In genomic region chr19:1064661-1065605, GRCh38 we compare ENCODE assay signal across 1 cellular context.
A peak's percentile ranks its signal among the peaks of the same experiment; 100 is the strongest.
TF ChIP-seq lines count a peak whose summit lies in the region.

No MANE protein-coding gene starts in this region.

TF ChIP-seq in HepG2, 621 proteins besides CTCF, POLR2A, EP300 and RAD21 (continued from another document and continues in another):
- TF ChIP-seq TFE3 (CRISPR knock-in tag; IDR thresholded peaks at IDR 0.05) (no peak), RBM39 (IDR thresholded peaks at IDR 0.05; ENCODE audit: low read depth, low read length, poor library complexity, severe bottlenecking) (no peak), ZNF776 (CRISPR knock-in tag; IDR thresholded peaks at IDR 0.05) (peak; percentile 37), ZNF792 (CRISPR knock-in tag; IDR thresholded peaks at IDR 0.05) (no peak), ZMAT5 (CRISPR knock-in tag; IDR thresholded peaks at IDR 0.05; ENCODE audit: borderline replicate concordance, low read depth) (no peak), ELF4 (CRISPR knock-in tag; IDR thresholded peaks at IDR 0.05; ENCODE audit: borderline replicate concordance) (no peak), ARID2 (CRISPR knock-in tag; IDR thresholded peaks at IDR 0.05; ENCODE audit: borderline replicate concordance) (no peak), ZFP90 (CRISPR knock-in tag; IDR thresholded peaks at IDR 0.05; ENCODE audit: borderline replicate concordance) (no peak), ZNF138 (CRISPR knock-in tag; IDR thresholded peaks at IDR 0.05; ENCODE audit: low read depth) (no peak), FOXC1 (CRISPR knock-in tag; IDR thresholded peaks at IDR 0.05; ENCODE audit: borderline replicate concordance) (no peak; the same call in 1 of the 2 replicates), ATRX (CRISPR knock-in tag; IDR thresholded peaks at IDR 0.05; ENCODE audit: borderline replicate concordance) (no peak), ZNF614 (CRISPR knock-in tag; IDR thresholded peaks at IDR 0.05; ENCODE audit: borderline replicate concordance) (no peak), ARNT2 (CRISPR knock-in tag; IDR thresholded peaks at IDR 0.05; ENCODE audit: low read depth) (peak; percentile 35; the same call in 1 of the 2 replicates), USF2 (IDR thresholded peaks at IDR 0.05; ENCODE audit: low read depth, low read length) (no peak), USF2 (CRISPR knock-in tag; IDR thresholded peaks at IDR 0.05; ENCODE audit: borderline replicate concordance) (no peak), BCLAF1 (IDR thresholded peaks at IDR 0.05) (no peak), ZNF10 (CRISPR knock-in tag; IDR thresholded peaks at IDR 0.05; ENCODE audit: borderline replicate concordance, low read depth) (no peak), SRSF4 (IDR thresholded peaks at IDR 0.05; ENCODE audit: low read depth, low read length, poor library complexity, severe bottlenecking) (no peak), MTA1 (CRISPR knock-in tag; IDR thresholded peaks at IDR 0.05; ENCODE audit: borderline replicate concordance) (peak; percentile 72; the same call in 1 of the 2 replicates), MXD1 (CRISPR knock-in tag; IDR thresholded peaks at IDR 0.05) (peak; percentile 61), ZUFSP (CRISPR knock-in tag; IDR thresholded peaks at IDR 0.05; ENCODE audit: borderline replicate concordance) (no peak), DPF2 (CRISPR knock-in tag; IDR thresholded peaks at IDR 0.05; ENCODE audit: borderline replicate concordance, low read depth) (no peak), ZNF724P (CRISPR knock-in tag; IDR thresholded peaks at IDR 0.05; ENCODE audit: borderline replicate concordance) (0 out of 2 replicates have a peak, but pooled peaks have one; percentile 63), PREB (CRISPR knock-in tag; IDR thresholded peaks at IDR 0.05) (no peak), MBD4 (IDR thresholded peaks at IDR 0.05; ENCODE audit: borderline replicate concordance, low read length) (no peak), MED13 (CRISPR knock-in tag; IDR thresholded peaks at IDR 0.05) (no peak), ATF7 (IDR thresholded peaks at IDR 0.05) (no peak), ATF7 (CRISPR knock-in tag; IDR thresholded peaks at IDR 0.05) (no peak), ZBTB40 (IDR thresholded peaks at IDR 0.05) (no peak), ZBTB40 (CRISPR knock-in tag; IDR thresholded peaks at IDR 0.05) (peak; percentile 56; the same call in 1 of the 2 replicates), MED1 (CRISPR knock-in tag; IDR thresholded peaks at IDR 0.05) (peak; percentile 35; the same call in 1 of the 2 replicates), CEBPG (CRISPR knock-in tag; IDR thresholded peaks at IDR 0.05) (no peak), HDAC1 (CRISPR knock-in tag; IDR thresholded peaks at IDR 0.05) (peak; percentile 62; the same call in 1 of the 2 replicates), GATAD2A (CRISPR knock-in tag; IDR thresholded peaks at IDR 0.05) (no peak), ZNF577 (CRISPR knock-in tag; IDR thresholded peaks at IDR 0.05; ENCODE audit: borderline replicate concordance, low read depth) (no peak), GTF3A (CRISPR knock-in tag; conservative IDR thresholded peaks at IDR 0.05) (no peak), ATF1 (CRISPR knock-in tag; IDR thresholded peaks at IDR 0.05) (no peak), JUNB (CRISPR knock-in tag; IDR thresholded peaks at IDR 0.05; ENCODE audit: borderline replicate concordance) (no peak), ZZZ3 (CRISPR knock-in tag; IDR thresholded peaks at IDR 0.05; ENCODE audit: borderline replicate concordance) (no peak), ZNF619 (CRISPR knock-in tag; IDR thresholded peaks at IDR 0.05) (no peak), ZBTB43 (CRISPR knock-in tag; conservative IDR thresholded peaks at IDR 0.05) (peak; percentile 48; the same call in 1 of the 2 replicates), ZBTB7A (CRISPR knock-in tag; IDR thresholded peaks at IDR 0.05) (peak; percentile 54), ASH2L (IDR thresholded peaks at IDR 0.05; ENCODE audit: insufficient read length, low read depth, low read length) (no peak), IKZF1 (IDR thresholded peaks at IDR 0.05) (no peak), ZFP1 (CRISPR knock-in tag; IDR thresholded peaks at IDR 0.05) (no peak)
